1 cellular context compared by ENCODE assay signal in genomic region chr1:26538480-26539412, GRCh38.
TF ChIP-seq lines count a peak whose summit lies in the region.

No MANE protein-coding gene starts in this region.

TF ChIP-seq in HepG2, 621 proteins besides CTCF, POLR2A, EP300 and RAD21 (continued from another document):
- TF ChIP-seq REST (IDR thresholded peaks at IDR 0.05; ENCODE audit: borderline replicate concordance in 1 of 2, low read depth in 1 of 2, low read length in 2 of 2) = no peak
- no peak for TF ChIP-seq HDAC6 (IDR thresholded peaks at IDR 0.05; ENCODE audit: low read depth, low read length)
- TF ChIP-seq ZNF550 (CRISPR knock-in tag; IDR thresholded peaks at IDR 0.05; ENCODE audit: borderline replicate concordance) = no peak
- peak; percentile 86 for TF ChIP-seq ZMYM3 (CRISPR knock-in tag; IDR thresholded peaks at IDR 0.05)
- TF ChIP-seq KDM1A (CRISPR knock-in tag; IDR thresholded peaks at IDR 0.05) = peak; percentile 58; the same call in 1 of the 2 replicates
- no peak for TF ChIP-seq ZNF354B (CRISPR knock-in tag; IDR thresholded peaks at IDR 0.05)
- no peak for TF ChIP-seq SMARCC2 (IDR thresholded peaks at IDR 0.05)
- no peak for TF ChIP-seq ZNF577 (CRISPR knock-in tag; IDR thresholded peaks at IDR 0.05; ENCODE audit: borderline replicate concordance, low read depth)
- no peak for TF ChIP-seq ZNF678 (CRISPR knock-in tag; IDR thresholded peaks at IDR 0.05)
- TF ChIP-seq CHD4 (IDR thresholded peaks at IDR 0.05; ENCODE audit: borderline replicate concordance, low read length) = peak; percentile 92; the same call in 1 of the 2 replicates
- TF ChIP-seq ZBTB49 (CRISPR knock-in tag; IDR thresholded peaks at IDR 0.05; ENCODE audit: borderline replicate concordance) = no peak
- peak; percentile 97 for TF ChIP-seq ZNF629 (CRISPR knock-in tag; conservative IDR thresholded peaks at IDR 0.05)
- no peak for TF ChIP-seq ZNF207 (IDR thresholded peaks at IDR 0.05; ENCODE audit: borderline replicate concordance)
- no peak for TF ChIP-seq HNRNPH1 (optimal IDR thresholded peaks at IDR 0.05; ENCODE audit: low read depth, low read length)
- no peak for TF ChIP-seq KLF9 (CRISPR knock-in tag; IDR thresholded peaks at IDR 0.05; ENCODE audit: low read depth)
- TF ChIP-seq RCOR2 (CRISPR knock-in tag; IDR thresholded peaks at IDR 0.05) = peak; percentile 43; the same call in 1 of the 2 replicates
- no peak for TF ChIP-seq ZNF367 (CRISPR knock-in tag; IDR thresholded peaks at IDR 0.05; ENCODE audit: borderline replicate concordance)
- no peak for TF ChIP-seq ZNF574 (CRISPR knock-in tag; IDR thresholded peaks at IDR 0.05)
- no peak for TF ChIP-seq NFYC (CRISPR knock-in tag; IDR thresholded peaks at IDR 0.05)
- no peak for TF ChIP-seq ZNF501 (CRISPR knock-in tag; IDR thresholded peaks at IDR 0.05)
- TF ChIP-seq RXRB (CRISPR knock-in tag; IDR thresholded peaks at IDR 0.05; ENCODE audit: borderline replicate concordance) = no peak
- TF ChIP-seq ARID3A (IDR thresholded peaks at IDR 0.05; ENCODE audit: low read depth, low read length) = no peak
- no peak for TF ChIP-seq CSRNP2 (CRISPR knock-in tag; conservative IDR thresholded peaks at IDR 0.05; ENCODE audit: low read depth)
- TF ChIP-seq ADNP (CRISPR knock-in tag; IDR thresholded peaks at IDR 0.05) = 0 out of 2 replicates have a peak, but pooled peaks have one; percentile 20
